12 cellular contexts compared by ENCODE assay signal in genomic region chr5:1931590-1932138, GRCh38. TPM values are rescaled to one million over a fixed set of nuclear protein-coding genes. Genes with fewer than 3 reads are reported as not detected.
DNase-seq lines count a peak whose midpoint lies in the region; FAIRE-seq and TF ChIP-seq lines count a peak whose summit lies in the region.
"Had no signal": no experiment of that assay in that cellular context is flagged by ENCODE, and none has a peak within 500 bp of the region (broad histone marks: within the 10 kb centered on the region; RNA-seq: fewer than 3 reads in every experiment).

No MANE protein-coding gene starts in this region.

- FAIRE-seq in bronchial epithelial cell (lab: Jason Lieb, UNC) = no peak
- FAIRE-seq: endometrium had no signal

- H3K36me3 Mint-ChIP-seq in progenitor cell of endocrine pancreas (ENCODE audit: insufficient read depth) = no peaks in the 10 kb centered on the region

- peaks cover 9% of the 10 kb centered on the region for H3K4me1 Mint-ChIP-seq in progenitor cell of endocrine pancreas (ENCODE audit: low read depth)

- H3K9me3 Mint-ChIP-seq in progenitor cell of endocrine pancreas (ENCODE audit: low read depth) = no peaks in the 10 kb centered on the region

- H3K4me3 Mint-ChIP-seq in progenitor cell of endocrine pancreas (ENCODE audit: low read depth) = peak overlapping the region; percentile 72

- no peaks in the 10 kb centered on the region for H3K27me3 ChIP-seq in bronchial epithelial cell (ENCODE audit: control insufficient read depth, insufficient read depth, low read length)

- no peaks in the 10 kb centered on the region for H3K36me3 ChIP-seq in bronchial epithelial cell (ENCODE audit: control insufficient read depth, insufficient read depth, low read length)
- H3K36me3 ChIP-seq: right lobe of liver had no signal

- peak overlapping the region; percentile 22 for H3K4me3 ChIP-seq in bronchial epithelial cell (ENCODE audit: low read depth, low read length)
- H3K4me3 ChIP-seq: right lobe of liver had no signal

- peak; percentile 90 for DNase-seq in COLO668 (lab: John Stamatoyannopoulos, UW; ENCODE audit: unreplicated experiment)
- DNase-seq in bronchial epithelial cell (ENCODE audit: low read depth) = no peak
- peak; percentile 74 for DNase-seq in iPS-NIHi7 (ENCODE audit: extremely low spot score)
- DNase-seq in progenitor cell of endocrine pancreas (ENCODE audit: low spot score, unreplicated experiment) = peak; percentile 54
- no peak for DNase-seq in NCI-H2081 (lab: John Stamatoyannopoulos, UW)
- no peak for DNase-seq in HUDEP-2 (lab: John Stamatoyannopoulos, UW; ENCODE audit: unreplicated experiment in 76 of 76)
- no peak for DNase-seq in NCI-H748 treated with DMSO at 0.1 percent for 48 hours (lab: John Stamatoyannopoulos, UW)
- no peak for DNase-seq in COR-L47 (lab: John Stamatoyannopoulos, UW)
- DNase-seq: HCEC 1CT, NCI-H69 had no signal

- TF ChIP-seq CTCF in bronchial epithelial cell (IDR thresholded peaks at IDR 0.05; ENCODE audit: insufficient read depth, low read length, severe bottlenecking) (no peak), progenitor cell of endocrine pancreas (IDR thresholded peaks at IDR 0.05; ENCODE audit: unreplicated experiment) (no peak)

- H3K27me3 Mint-ChIP-seq in progenitor cell of endocrine pancreas = peaks cover 18% of the 10 kb centered on the region

- no peak overlapping the region for H3K27ac Mint-ChIP-seq in progenitor cell of endocrine pancreas

RNA-seq across cellular contexts. Expression of gene IRX4, which starts 48.9 kb away (rescaled TPM):
- total RNA-seq in bronchial epithelial cell (under 0.01 and 1.1 TPM in 2 replicates), progenitor cell of endocrine pancreas (0.17 TPM in 1 of 2 replicates, not detected in the other)
- total RNA-seq: right lobe of liver had no signal

Comparison
In these comparisons a context has a peak if more than half of its experiments do, and no peak if none do; other contexts are left out.
1. DNase-seq: peak in COLO668 (single experiment), iPS-NIHi7 (single experiment) and progenitor cell of endocrine pancreas (single experiment); none in bronchial epithelial cell (single experiment), NCI-H2081 (0 of 2), HUDEP-2 (0 of 76), NCI-H748 treated with DMSO at 0.1 percent for 48 hours (single experiment) and COR-L47 (single experiment).